Comparison of ENCODE assay signal across 16 cellular contexts in the genomic region with DNA sequence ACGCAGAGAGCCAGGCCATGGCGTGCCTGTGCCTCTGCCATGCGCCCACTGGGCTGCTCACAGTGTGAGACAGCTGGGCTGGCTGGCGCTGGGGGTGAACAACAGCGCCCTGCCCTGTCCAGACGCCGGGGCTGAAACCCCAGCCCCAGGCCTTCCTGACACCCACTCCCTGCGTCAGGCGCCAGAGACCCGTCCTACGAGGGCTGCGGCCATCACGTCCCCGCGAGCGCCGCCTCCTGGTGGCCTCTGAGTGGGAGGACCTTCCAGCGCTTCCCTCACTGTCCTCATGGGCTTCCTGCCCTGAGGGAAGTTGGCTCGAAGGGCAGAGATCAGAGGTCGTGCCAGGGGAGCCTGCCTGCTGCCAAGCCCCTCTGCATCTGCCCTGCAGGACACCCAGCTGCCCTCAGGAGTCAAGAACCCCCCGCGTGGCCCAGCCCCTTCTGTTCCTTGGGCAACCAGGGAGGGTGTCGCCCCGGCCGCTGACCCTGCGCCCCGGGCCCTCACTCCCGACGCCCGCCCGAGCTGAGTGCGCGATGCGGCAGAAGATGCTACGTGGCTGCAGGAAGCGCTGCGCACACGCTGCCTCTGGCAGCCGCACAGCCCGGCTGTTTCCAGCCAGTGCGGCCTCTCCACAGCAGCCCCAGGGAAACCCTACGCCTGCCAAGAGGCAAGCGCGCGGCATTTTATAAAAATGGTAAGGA.
DNase-seq lines count a peak whose midpoint lies in the region; ATAC-seq and TF ChIP-seq lines count a peak whose summit lies in the region.
"Had no signal": no experiment of that assay in that cellular context is flagged by ENCODE, and none has a peak within 500 bp of the region (broad histone marks: within the 10 kb centered on the region; RNA-seq: fewer than 3 reads in every experiment).

No MANE protein-coding gene starts in this region.

- TF ChIP-seq CTCF in retinal pigment epithelial cell (conservative IDR thresholded peaks at IDR 0.05; ENCODE audit: low read depth, low read length), result peak; percentile 17

- peaks cover 2% of the 10 kb centered on the region; the same call in 1 of the 2 replicates for H3K4me1 ChIP-seq in iPS DF 6.9 (ENCODE audit: control insufficient read depth, insufficient read depth, low read length)
- H3K4me1 ChIP-seq: SJCRH30 had no signal

- no peaks in the 10 kb centered on the region for H3K27me3 Mint-ChIP-seq in central memory CD8-positive, alpha-beta T cell
- H3K27me3 Mint-ChIP-seq: IgD-negative memory B cell; stimulated activated naive CD8-positive, alpha-beta T cell treated with anti-CD3 and anti-CD28 coated beads, Interleukin-15, amount 100 ng/mL, for 72 hours had no signal

- peaks cover under 1% of the 10 kb centered on the region for H3K9me3 Mint-ChIP-seq in central memory CD8-positive, alpha-beta T cell

- H3K4me3 Mint-ChIP-seq in central memory CD8-positive, alpha-beta T cell, result no peak overlapping the region
- H3K4me3 Mint-ChIP-seq: IgD-negative memory B cell; stimulated activated naive CD8-positive, alpha-beta T cell treated with anti-CD3 and anti-CD28 coated beads, Interleukin-15, amount 100 ng/mL, for 72 hours had no signal

- TF ChIP-seq EP300 in Ishikawa (IDR thresholded peaks at IDR 0.05; ENCODE audit: borderline replicate concordance), result no peak; the same call in 1 of the 2 replicates

- H3K4me3 ChIP-seq in iPS DF 6.9 (ENCODE audit: low read length) (no peak overlapping the region), retinal pigment epithelial cell (ENCODE audit: low read length) (no peak overlapping the region)
- H3K4me3 ChIP-seq: SJCRH30 had no signal

- H3K27me3 ChIP-seq in iPS DF 6.9 (ENCODE audit: control insufficient read depth, insufficient read depth, low read length), result no peaks in the 10 kb centered on the region
- H3K27me3 ChIP-seq: SJCRH30 had no signal

- no peaks in the 10 kb centered on the region for H3K9me3 ChIP-seq in iPS DF 6.9 (ENCODE audit: control insufficient read depth, insufficient read depth, low read length)
- H3K9me3 ChIP-seq: SJCRH30 had no signal

- DNase-seq in central memory CD8-positive, alpha-beta T cell (ENCODE audit: low spot score in 2 of 2), result no peak
- DNase-seq in iPS DF 6.9 (ENCODE audit: low read depth, low spot score), result peak; percentile 43
- no peak for DNase-seq in retinal pigment epithelial cell (ENCODE audit: low read depth)
- DNase-seq in SKM-1 treated with dmso at 0.1 percent for 144 hours (lab: John Stamatoyannopoulos, UW; ENCODE audit: unreplicated experiment), result no peak
- DNase-seq in HK-2 (ENCODE audit: unreplicated experiment), result no peak
- DNase-seq: activated T-cell treated with anti-CD3 and anti-CD28 coated beads for 4 hours; EL; NCI-H187; NK-92 treated with Interleukin-12 subunit alpha and Interleukin-12 subunit beta, amount 100 ng/mL, for 24 hours; retina; SJCRH30; stimulated activated naive CD8-positive, alpha-beta T cell treated with anti-CD3 and anti-CD28 coated beads, Interleukin-15, amount 100 ng/mL, for 72 hours had no signal

- peak; percentile 50; the same call in 1 of the 2 replicates for TF ChIP-seq RAD21 in Ishikawa (IDR thresholded peaks at IDR 0.05; ENCODE audit: low read depth)

- H3K4me1 Mint-ChIP-seq in central memory CD8-positive, alpha-beta T cell, result peaks cover 11% of the 10 kb centered on the region

- H3K36me3 Mint-ChIP-seq in central memory CD8-positive, alpha-beta T cell (ENCODE audit: insufficient read depth), result peaks cover 27% of the 10 kb centered on the region

- H3K36me3 ChIP-seq in iPS DF 6.9 (ENCODE audit: control insufficient read depth, insufficient read depth, low read length), result peaks cover 19% of the 10 kb centered on the region; the same call in 1 of the 2 replicates

- no CpG with 5 or more reads among the region's 45 CpGs for WGBS in iPS DF 6.9 (ENCODE audit: insufficient coverage, insufficient read length)

- H3K27ac ChIP-seq in iPS DF 6.9 (ENCODE audit: low read length), result no peak overlapping the region
- H3K27ac ChIP-seq: C4-2B, SJCRH30 had no signal

- no peak for ATAC-seq in central memory CD8-positive, alpha-beta T cell (replicated peaks; ENCODE audit: extremely low read depth, poor library complexity, severe bottlenecking)
- no peak for ATAC-seq in HG03432 (IDR thresholded peaks at IDR 0.05; ENCODE audit: unreplicated experiment)
- ATAC-seq: stimulated activated naive CD8-positive, alpha-beta T cell treated with anti-CD3 and anti-CD28 coated beads, Interleukin-15, amount 100 ng/mL, for 72 hours had no signal

- H3K27ac Mint-ChIP-seq in central memory CD8-positive, alpha-beta T cell (ENCODE audit: low read depth), result peak overlapping the region; percentile 41

TF ChIP-seq in Ishikawa, 13 proteins besides CTCF, POLR2A, EP300 and RAD21:
- TF ChIP-seq YY1 (IDR thresholded peaks at IDR 0.05; ENCODE audit: low read depth), result peak; percentile 74; the same call in 1 of the 2 replicates
- no peak for TF ChIP-seq ZBTB7A (IDR thresholded peaks at IDR 0.05; ENCODE audit: low read depth)
- TF ChIP-seq TCF12 (IDR thresholded peaks at IDR 0.05; ENCODE audit: low read depth), result 0 out of 2 replicates have a peak, but pooled peaks have one; percentile 14
- TF ChIP-seq, protein P1, sequence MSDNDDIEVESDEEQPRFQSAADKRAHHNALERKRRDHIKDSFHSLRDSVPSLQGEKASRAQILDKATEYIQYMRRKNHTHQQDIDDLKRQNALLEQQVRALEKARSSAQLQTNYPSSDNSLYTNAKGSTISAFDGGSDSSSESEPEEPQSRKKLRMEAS (IDR thresholded peaks at IDR 0.05), result peak; percentile 84
